Comparison of ENCODE assay signal across 8 cellular contexts in genomic region chr6:10720229-10720959, GRCh38. TPM values are rescaled to one million over a fixed set of nuclear protein-coding genes. Genes with fewer than 3 reads are reported as not detected.
DNase-seq lines count a peak whose midpoint lies in the region; ATAC-seq lines count a peak whose summit lies in the region.

No MANE protein-coding gene starts in this region.

- H3K27me3 ChIP-seq in BLaER1 (no peaks in the 10 kb centered on the region), mesenchymal stem cell (ENCODE audit: control insufficient read depth in 1 of 2, insufficient read depth in 1 of 2, low read length in 2 of 2) (no peaks in the 10 kb centered on the region)

- H2AK5ac ChIP-seq in mesenchymal stem cell (ENCODE audit: low read length, severe bottlenecking), result no peak overlapping the region

- H3K14ac ChIP-seq in mesenchymal stem cell (ENCODE audit: low read length in 2 of 2), result no peak overlapping the region

- H3K36me3 ChIP-seq in BLaER1, result peaks cover 7% of the 10 kb centered on the region; the same call in 1 of the 2 replicates
- H3K36me3 ChIP-seq in mesenchymal stem cell (ENCODE audit: control insufficient read depth in 1 of 2, insufficient read depth in 2 of 2, low read depth in 1 of 2, low read length in 2 of 2), result peaks cover 11 to 15% of the 10 kb centered on the region in 2 experiments

- peak overlapping the region; percentile 94 for H2BK15ac ChIP-seq in mesenchymal stem cell (ENCODE audit: low read depth, poor library complexity, severe bottlenecking)

- H2BK120ac ChIP-seq in mesenchymal stem cell (ENCODE audit: low read depth, low read length), result no peak overlapping the region

- peak overlapping the region; percentile 89 to 99 for H3K4me3 Mint-ChIP-seq in stimulated activated naive CD8-positive, alpha-beta T cell treated with anti-CD3 and anti-CD28 coated beads, Interleukin-15, amount 100 ng/mL, for 72 hours

- H3K27me3 Mint-ChIP-seq in stimulated activated naive CD8-positive, alpha-beta T cell treated with anti-CD3 and anti-CD28 coated beads, Interleukin-15, amount 100 ng/mL, for 72 hours, result no peaks in the 10 kb centered on the region

- H2BK12ac ChIP-seq in mesenchymal stem cell (ENCODE audit: low read length in 2 of 2), result peak overlapping the region in 1 of 2 experiments; percentile 83

- ATAC-seq in HG03045 (IDR thresholded peaks at IDR 0.05; ENCODE audit: unreplicated experiment), result peak; percentile 36
- peak; percentile 41 for ATAC-seq in stimulated activated naive CD8-positive, alpha-beta T cell treated with anti-CD3 and anti-CD28 coated beads, Interleukin-15, amount 100 ng/mL, for 72 hours
- no peak for ATAC-seq in GM21825 (IDR thresholded peaks at IDR 0.05; ENCODE audit: unreplicated experiment)

- peaks cover 30% of the 10 kb centered on the region for H3K9me3 ChIP-seq in BLaER1
- H3K9me3 ChIP-seq in mesenchymal stem cell (ENCODE audit: control insufficient read depth, low read length), result peaks cover 12% of the 10 kb centered on the region

- H3K27ac Mint-ChIP-seq in stimulated activated naive CD8-positive, alpha-beta T cell treated with anti-CD3 and anti-CD28 coated beads, Interleukin-15, amount 100 ng/mL, for 72 hours, result peak overlapping the region; percentile 57 to 98

- peaks cover 55% of the 10 kb centered on the region for H3K4me1 Mint-ChIP-seq in stimulated activated naive CD8-positive, alpha-beta T cell treated with anti-CD3 and anti-CD28 coated beads, Interleukin-15, amount 100 ng/mL, for 72 hours

- H3K4me1 ChIP-seq in BLaER1, result peaks cover 45% of the 10 kb centered on the region
- H3K4me1 ChIP-seq in mesenchymal stem cell (ENCODE audit: control insufficient read depth, insufficient read depth, low read depth, low read length), result peaks cover 3% of the 10 kb centered on the region

- H4K20me1 ChIP-seq in BLaER1, result no peaks in the 10 kb centered on the region

- H3K4me3 ChIP-seq in BLaER1 (peak overlapping the region; percentile 74), mesenchymal stem cell (ENCODE audit: insufficient read depth in 1 of 2, low read depth in 1 of 2, low read length in 2 of 2) (peak overlapping the region in 1 of 2 experiments; percentile 82)

- peak overlapping the region in 1 of 2 experiments; percentile 11 for H3K18ac ChIP-seq in mesenchymal stem cell (ENCODE audit: low read depth in 1 of 2, low read length in 2 of 2)

- H3K79me1 ChIP-seq in mesenchymal stem cell (replicated peaks; ENCODE audit: low read length, poor library complexity, severe bottlenecking), result peaks cover 19% of the 10 kb centered on the region

- no peak overlapping the region for H3K4ac ChIP-seq in mesenchymal stem cell (ENCODE audit: low read depth in 1 of 2, low read length in 2 of 2)

- peak; percentile 16 for DNase-seq in activated CD4-positive, CD25-positive, alpha-beta regulatory T cell treated with anti-CD3 and anti-CD28 coated beads, Interleukin-2, amount 50 U/mL, for 16 hours (ENCODE audit: low read depth, low spot score)
- DNase-seq in cerebellum (ENCODE audit: low spot score) (peak; percentile 19), mesenchymal stem cell (no peak), HPDE6-E6E7 (ENCODE audit: extremely low spot score) (no peak)
- DNase-seq in stimulated activated naive CD8-positive, alpha-beta T cell treated with anti-CD3 and anti-CD28 coated beads, Interleukin-15, amount 100 ng/mL, for 72 hours, result peak; percentile 63 to 66

- H2AFZ ChIP-seq in mesenchymal stem cell (ENCODE audit: low read depth, low read length), result no peak overlapping the region

- H3K23ac ChIP-seq in mesenchymal stem cell (ENCODE audit: low read length in 2 of 2), result no peak overlapping the region

- peak overlapping the region; percentile 81 for H3K27ac ChIP-seq in BLaER1
- no peak overlapping the region for H3K27ac ChIP-seq in mesenchymal stem cell (ENCODE audit: low read length, poor library complexity, severe bottlenecking)

- H3K9ac ChIP-seq in BLaER1 (peak overlapping the region; percentile 79), mesenchymal stem cell (ENCODE audit: low read length) (peak overlapping the region; percentile 84)

- H3K4me2 ChIP-seq in BLaER1 (peak overlapping the region; percentile 91), mesenchymal stem cell (ENCODE audit: low read length, poor library complexity, severe bottlenecking) (no peak overlapping the region)

- H2BK5ac ChIP-seq in mesenchymal stem cell (ENCODE audit: low read depth, low read length, poor library complexity, severe bottlenecking), result no peak overlapping the region

- 97% methylated on average over 49 of the region's 52 CpGs for WGBS in mesenchymal stem cell

- H3K9me3 Mint-ChIP-seq in stimulated activated naive CD8-positive, alpha-beta T cell treated with anti-CD3 and anti-CD28 coated beads, Interleukin-15, amount 100 ng/mL, for 72 hours, result peaks cover 0 to 8% of the 10 kb centered on the region in 2 donors

- peak overlapping the region; percentile 2 for H4K91ac ChIP-seq in mesenchymal stem cell (ENCODE audit: low read length)

- peak overlapping the region; percentile 2 for H4K8ac ChIP-seq in mesenchymal stem cell (ENCODE audit: low read length)

RNA-seq across cellular contexts. Expression of gene TMEM14C, which starts 2.5 kb away (rescaled TPM):
- total RNA-seq in cerebellum, result 39.8 TPM
- 216 TPM for polyA plus RNA-seq in mesenchymal stem cell (2013, experiment 1 of 2)
- polyA plus RNA-seq in mesenchymal stem cell (2013, experiment 2 of 2), result 223 TPM

RNA-seq across cellular contexts. Expression of gene PAK1IP1, which starts 25.6 kb away (rescaled TPM):
- total RNA-seq in cerebellum, result 12.2 TPM
- 22.4 TPM for polyA plus RNA-seq in mesenchymal stem cell (2013, experiment 1 of 2)
- polyA plus RNA-seq in mesenchymal stem cell (2013, experiment 2 of 2), result 23.4 TPM

RNA-seq across cellular contexts. Expression of gene C6orf52, which starts 26.0 kb away (rescaled TPM):
- total RNA-seq in cerebellum, result 1.5 TPM
- polyA plus RNA-seq in mesenchymal stem cell (2013, experiment 1 of 2), result 1.7 TPM
- polyA plus RNA-seq in mesenchymal stem cell (2013, experiment 2 of 2), result 2.4 TPM

RNA-seq across cellular contexts. Expression of gene TMEM14B, which starts 27.2 kb away (rescaled TPM):
- total RNA-seq in cerebellum, result 46.7 TPM
- polyA plus RNA-seq in mesenchymal stem cell (2013, experiment 1 of 2), result 76.2 TPM
- 78.3 TPM for polyA plus RNA-seq in mesenchymal stem cell (2013, experiment 2 of 2)

Comparison
In these comparisons a context has a peak if more than half of its experiments do, and no peak if none do; other contexts are left out.
1. DNase-seq: peak in activated CD4-positive, CD25-positive, alpha-beta regulatory T cell treated with anti-CD3 and anti-CD28 coated beads, Interleukin-2, amount 50 U/mL, for 16 hours (single experiment), cerebellum (single experiment) and stimulated activated naive CD8-positive, alpha-beta T cell treated with anti-CD3 and anti-CD28 coated beads, Interleukin-15, amount 100 ng/mL, for 72 hours (2 of 2); none in mesenchymal stem cell (single experiment) and HPDE6-E6E7 (single experiment).